In the genomic region with DNA sequence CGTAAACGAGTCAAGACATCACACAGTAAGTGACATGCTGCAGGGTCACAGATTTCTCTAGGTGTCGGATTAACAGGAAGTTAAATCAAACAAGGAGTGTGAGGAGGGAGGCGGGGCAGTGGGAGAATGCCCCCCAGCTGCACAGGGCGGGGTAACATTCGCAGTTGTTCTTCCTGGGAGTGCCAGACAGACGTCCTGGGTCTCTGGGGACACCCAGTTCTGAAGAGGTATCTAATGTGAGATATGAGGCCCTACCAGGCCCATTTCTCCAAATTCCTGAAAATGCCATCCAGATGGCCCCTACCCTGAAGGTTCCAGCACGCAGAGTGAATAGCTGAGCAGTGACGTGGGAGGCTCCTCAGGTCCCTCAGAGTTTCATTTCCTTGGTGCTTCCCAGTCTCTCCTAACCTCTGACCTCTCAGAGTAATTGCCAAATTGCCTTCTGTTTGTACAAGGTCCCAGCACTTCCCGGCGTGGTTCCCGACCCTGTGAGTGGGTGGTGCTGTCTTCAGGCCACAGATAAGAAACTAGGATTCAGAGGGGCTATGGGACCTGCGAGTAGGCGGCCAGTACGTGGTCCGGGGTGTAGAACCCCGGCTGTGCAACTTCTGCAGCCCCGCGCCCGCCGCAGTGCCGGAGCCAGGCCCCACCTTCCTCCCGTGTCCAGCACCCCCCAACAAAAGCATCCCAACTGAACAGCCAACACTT, we compare ENCODE assay signal across 8 cellular contexts. TPM values are rescaled to one million over a fixed set of nuclear protein-coding genes. Genes with fewer than 3 reads are reported as not detected.
DNase-seq lines count a peak whose midpoint lies in the region; ATAC-seq and TF ChIP-seq lines count a peak whose summit lies in the region.

No MANE protein-coding gene starts in this region.

- H3K27me3 Mint-ChIP-seq in HFFc6 (ENCODE audit: insufficient read depth) (peaks cover 14% of the 10 kb centered on the region), neural crest cell (ENCODE audit: low read depth) (peaks cover 33% of the 10 kb centered on the region)

- peaks cover 2% of the 10 kb centered on the region for H4K20me1 ChIP-seq in fibroblast of lung (ENCODE audit: control insufficient read depth, extremely low read depth, insufficient read depth, low read length)

- ATAC-seq in GM18873 (IDR thresholded peaks at IDR 0.05; ENCODE audit: low FRiP score, unreplicated experiment) (no peak), GM18907 (IDR thresholded peaks at IDR 0.05; ENCODE audit: unreplicated experiment) (no peak)

- H3K27ac Mint-ChIP-seq in HFFc6 (peak overlapping the region; percentile 95), neural crest cell (ENCODE audit: unreplicated experiment) (peak overlapping the region; percentile 35)

- H3K9ac ChIP-seq in fibroblast of lung (ENCODE audit: insufficient read depth, low read length), result peak overlapping the region; percentile 96

- H3K9me3 Mint-ChIP-seq in HFFc6 (no peaks in the 10 kb centered on the region), neural crest cell (no peaks in the 10 kb centered on the region)

- peak; percentile 89 for DNase-seq in CD1c-positive myeloid dendritic cell (ENCODE audit: extremely low spot score)
- peak; percentile 64 for DNase-seq in HFFc6
- peak; percentile 41 for DNase-seq in UCSD-AML1 (lab: John Stamatoyannopoulos, UW; ENCODE audit: unreplicated experiment)
- DNase-seq in fibroblast of lung (ENCODE audit: low read depth in 2 of 2), result peak; percentile 61 to 85
- DNase-seq in neural crest cell (ENCODE audit: low read depth, low spot score), result peak; percentile 7
- DNase-seq in NCI-H2081 (lab: John Stamatoyannopoulos, UW), result no peak

- H3K79me2 ChIP-seq in fibroblast of lung (ENCODE audit: control insufficient read depth, insufficient read depth, low read length), result peaks cover 59% of the 10 kb centered on the region

- peak overlapping the region; percentile 94 for H3K27ac ChIP-seq in fibroblast of lung (ENCODE audit: insufficient read depth, low read length)

- H3K4me1 Mint-ChIP-seq in HFFc6 (ENCODE audit: low read depth), result peaks cover 63% of the 10 kb centered on the region
- peaks cover 20% of the 10 kb centered on the region for H3K4me1 Mint-ChIP-seq in neural crest cell

- peaks cover 11% of the 10 kb centered on the region for H3K27me3 ChIP-seq in fibroblast of lung (ENCODE audit: control insufficient read depth, insufficient read depth, low read length)

- peaks cover 10% of the 10 kb centered on the region for H3K36me3 ChIP-seq in fibroblast of lung (ENCODE audit: control insufficient read depth, insufficient read depth, low read length)

- H3K4me1 ChIP-seq in fibroblast of lung (ENCODE audit: control insufficient read depth, extremely low read depth, insufficient read depth, low read length), result peaks cover 17% of the 10 kb centered on the region

- H3K4me3 Mint-ChIP-seq in HFFc6 (peak overlapping the region; percentile 94), neural crest cell (peak overlapping the region; percentile 89)

- H2AFZ ChIP-seq in fibroblast of lung (ENCODE audit: low read length), result no peak overlapping the region

- no peaks in the 10 kb centered on the region for H3K9me3 ChIP-seq in fibroblast of lung (ENCODE audit: control insufficient read depth, insufficient read depth, low read depth, low read length)

- H3K4me3 ChIP-seq in fibroblast of lung (replicated peaks in 1 of 4; ENCODE audit: control extremely low read depth in 1 of 4, insufficient read depth in 1 of 4, low read depth in 3 of 4, low read length in 4 of 4), result peak overlapping the region; percentile 74 to 92 (median 82)

- peak overlapping the region; percentile 81 for H3K4me2 ChIP-seq in fibroblast of lung (ENCODE audit: extremely low read depth, insufficient read depth, low read length)

- H3K36me3 Mint-ChIP-seq in HFFc6 (ENCODE audit: low read depth), result peaks cover 36% of the 10 kb centered on the region
- no peaks in the 10 kb centered on the region for H3K36me3 Mint-ChIP-seq in neural crest cell (ENCODE audit: low read depth)

- TF ChIP-seq CTCF in HFFc6 (IDR thresholded peaks at IDR 0.05) (no peak), fibroblast of lung (conservative IDR thresholded peaks at IDR 0.05 in 1 of 2, IDR thresholded peaks at IDR 0.05 in 1 of 2; ENCODE audit: low read depth in 1 of 2, low read length in 2 of 2) (no peak), neural crest cell (conservative IDR thresholded peaks at IDR 0.05) (no peak)

RNA-seq across cellular contexts. Expression of a gene that starts 1.8 kb away (rescaled TPM):
- 100 to 1,000 TPM; 273 to 331 (median 317) TPM for total RNA-seq in HFFc6 (2021; fragmentation: NEBNext Ultra II Directional; extraction: Animal tissue kit (Norgen Biotek cat#: 25700))
- total RNA-seq in fibroblast of lung (143 and 233 TPM in 2 replicates), neural crest cell (46.7 and 50.9 TPM in 2 replicates)
- 169 and 191 TPM in 2 replicates for polyA plus RNA-seq in fibroblast of lung
- polyA plus RNA-seq in fibroblast of lung (2012), result 307 and 325 TPM in 2 replicates
- 161 and 174 TPM in 2 replicates for polyA minus RNA-seq in fibroblast of lung (ENCODE audit: low replicate concordance)

RNA-seq across cellular contexts. Expression of a gene that starts 19.5 kb away (rescaled TPM):
- not detected for total RNA-seq in HFFc6 (2021; fragmentation: NEBNext Ultra II Directional; extraction: Animal tissue kit (Norgen Biotek cat#: 25700))
- not detected in 2 replicates for total RNA-seq in fibroblast of lung
- not detected in 2 replicates for polyA plus RNA-seq in fibroblast of lung
- polyA plus RNA-seq in fibroblast of lung (2012), result not detected in 2 replicates
- not detected in 2 replicates for polyA minus RNA-seq in fibroblast of lung (ENCODE audit: low replicate concordance)
- not detected in 2 replicates for total RNA-seq in neural crest cell

Comparison
In these comparisons a context has a peak if more than half of its experiments do, and no peak if none do; other contexts are left out.
1. DNase-seq: peak in CD1c-positive myeloid dendritic cell (single experiment), HFFc6 (single experiment), UCSD-AML1 (single experiment), fibroblast of lung (2 of 2) and neural crest cell (single experiment); none in NCI-H2081 (0 of 2).